2 cellular contexts compared by ENCODE assay signal in the genomic region with DNA sequence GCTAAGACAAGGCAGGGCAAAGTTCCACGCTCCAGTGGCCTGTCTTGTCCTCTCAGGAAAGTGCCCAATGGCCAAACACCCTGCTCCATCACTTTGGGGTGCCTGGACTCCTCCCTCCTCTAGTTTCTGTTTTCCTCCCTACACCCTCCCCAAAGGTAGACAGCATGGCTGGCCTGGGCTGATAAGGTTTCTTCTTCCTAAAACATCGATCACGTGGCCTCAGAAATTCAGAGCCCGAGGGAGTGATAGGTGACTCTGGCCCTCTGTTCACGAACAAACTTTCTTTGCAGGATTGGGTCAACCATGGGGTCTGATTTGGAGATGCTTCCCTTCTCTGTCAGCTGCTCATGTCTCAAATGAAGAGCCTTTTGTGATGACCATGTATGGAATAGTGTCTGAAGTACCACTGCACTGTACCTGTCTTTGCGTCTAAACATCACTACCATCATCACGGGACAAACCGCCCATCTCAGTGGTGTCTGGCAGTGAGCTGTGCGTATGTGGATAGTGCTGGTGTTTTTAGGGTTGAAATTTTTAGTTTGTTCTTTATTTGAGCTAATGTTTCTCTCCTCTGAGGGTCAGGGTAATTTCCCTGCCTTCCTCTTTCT.
TF ChIP-seq lines count a peak whose summit lies in the region.

No MANE protein-coding gene starts in this region.

TF ChIP-seq in K562, 482 proteins besides CTCF, POLR2A, EP300 and RAD21 (continues in another document):
- TF ChIP-seq KLF13 (tag; IDR thresholded peaks at IDR 0.05; ENCODE audit: borderline replicate concordance, low read depth) (no peak), CREM (IDR thresholded peaks at IDR 0.05; ENCODE audit: low read depth) (peak; percentile 62), KHSRP (IDR thresholded peaks at IDR 0.05) (0 out of 2 replicates have a peak, but pooled peaks have one; percentile 45), NR1H2 (CRISPR knock-in tag; IDR thresholded peaks at IDR 0.05) (no peak), PCBP2 (IDR thresholded peaks at IDR 0.05; ENCODE audit: low read depth, low read length, poor library complexity, severe bottlenecking) (no peak), ZNF766 (CRISPR knock-in tag; conservative IDR thresholded peaks at IDR 0.05) (no peak), ZNF699 (CRISPR knock-in tag; IDR thresholded peaks at IDR 0.05; ENCODE audit: insufficient replicate concordance) (no peak), SIN3A (IDR thresholded peaks at IDR 0.05; ENCODE audit: borderline replicate concordance in 2 of 2, control insufficient read depth in 1 of 2, low read depth in 2 of 2, low read length in 2 of 2) (peak in 1 of 2 experiments; percentile 21; a peak in 1 of 4 replicates), LCOR (CRISPR knock-in tag; IDR thresholded peaks at IDR 0.05) (peak; percentile 99), MYBL2 (IDR thresholded peaks at IDR 0.05; ENCODE audit: low read depth) (no peak), MYBL2 (CRISPR knock-in tag; IDR thresholded peaks at IDR 0.05; ENCODE audit: borderline replicate concordance) (no peak), PML (IDR thresholded peaks at IDR 0.05; ENCODE audit: low read length) (peak; percentile 82), ZEB2 (IDR thresholded peaks at IDR 0.05) (peak; percentile 97), THAP7 (CRISPR knock-in tag; IDR thresholded peaks at IDR 0.05) (no peak), LEF1 (IDR thresholded peaks at IDR 0.05) (peak; percentile 90), ZNF277 (CRISPR knock-in tag; IDR thresholded peaks at IDR 0.05; ENCODE audit: borderline replicate concordance) (no peak), BCOR (IDR thresholded peaks at IDR 0.05) (peak; percentile 72)
- TF ChIP-seq, protein P1, sequence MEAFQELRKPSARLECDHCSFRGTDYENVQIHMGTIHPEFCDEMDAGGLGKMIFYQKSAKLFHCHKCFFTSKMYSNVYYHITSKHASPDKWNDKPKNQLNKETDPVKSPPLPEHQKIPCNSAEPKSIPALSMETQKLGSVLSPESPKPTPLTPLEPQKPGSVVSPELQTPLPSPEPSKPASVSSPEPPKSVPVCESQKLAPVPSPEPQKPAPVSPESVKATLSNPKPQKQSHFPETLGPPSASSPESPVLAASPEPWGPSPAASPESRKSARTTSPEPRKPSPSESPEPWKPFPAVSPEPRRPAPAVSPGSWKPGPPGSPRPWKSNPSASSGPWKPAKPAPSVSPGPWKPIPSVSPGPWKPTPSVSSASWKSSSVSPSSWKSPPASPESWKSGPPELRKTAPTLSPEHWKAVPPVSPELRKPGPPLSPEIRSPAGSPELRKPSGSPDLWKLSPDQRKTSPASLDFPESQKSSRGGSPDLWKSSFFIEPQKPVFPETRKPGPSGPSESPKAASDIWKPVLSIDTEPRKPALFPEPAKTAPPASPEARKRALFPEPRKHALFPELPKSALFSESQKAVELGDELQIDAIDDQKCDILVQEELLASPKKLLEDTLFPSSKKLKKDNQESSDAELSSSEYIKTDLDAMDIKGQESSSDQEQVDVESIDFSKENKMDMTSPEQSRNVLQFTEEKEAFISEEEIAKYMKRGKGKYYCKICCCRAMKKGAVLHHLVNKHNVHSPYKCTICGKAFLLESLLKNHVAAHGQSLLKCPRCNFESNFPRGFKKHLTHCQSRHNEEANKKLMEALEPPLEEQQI (IDR thresholded peaks at IDR 0.05), result 0 out of 2 replicates have a peak, but pooled peaks have one; percentile 37
- TF ChIP-seq, protein P2, sequence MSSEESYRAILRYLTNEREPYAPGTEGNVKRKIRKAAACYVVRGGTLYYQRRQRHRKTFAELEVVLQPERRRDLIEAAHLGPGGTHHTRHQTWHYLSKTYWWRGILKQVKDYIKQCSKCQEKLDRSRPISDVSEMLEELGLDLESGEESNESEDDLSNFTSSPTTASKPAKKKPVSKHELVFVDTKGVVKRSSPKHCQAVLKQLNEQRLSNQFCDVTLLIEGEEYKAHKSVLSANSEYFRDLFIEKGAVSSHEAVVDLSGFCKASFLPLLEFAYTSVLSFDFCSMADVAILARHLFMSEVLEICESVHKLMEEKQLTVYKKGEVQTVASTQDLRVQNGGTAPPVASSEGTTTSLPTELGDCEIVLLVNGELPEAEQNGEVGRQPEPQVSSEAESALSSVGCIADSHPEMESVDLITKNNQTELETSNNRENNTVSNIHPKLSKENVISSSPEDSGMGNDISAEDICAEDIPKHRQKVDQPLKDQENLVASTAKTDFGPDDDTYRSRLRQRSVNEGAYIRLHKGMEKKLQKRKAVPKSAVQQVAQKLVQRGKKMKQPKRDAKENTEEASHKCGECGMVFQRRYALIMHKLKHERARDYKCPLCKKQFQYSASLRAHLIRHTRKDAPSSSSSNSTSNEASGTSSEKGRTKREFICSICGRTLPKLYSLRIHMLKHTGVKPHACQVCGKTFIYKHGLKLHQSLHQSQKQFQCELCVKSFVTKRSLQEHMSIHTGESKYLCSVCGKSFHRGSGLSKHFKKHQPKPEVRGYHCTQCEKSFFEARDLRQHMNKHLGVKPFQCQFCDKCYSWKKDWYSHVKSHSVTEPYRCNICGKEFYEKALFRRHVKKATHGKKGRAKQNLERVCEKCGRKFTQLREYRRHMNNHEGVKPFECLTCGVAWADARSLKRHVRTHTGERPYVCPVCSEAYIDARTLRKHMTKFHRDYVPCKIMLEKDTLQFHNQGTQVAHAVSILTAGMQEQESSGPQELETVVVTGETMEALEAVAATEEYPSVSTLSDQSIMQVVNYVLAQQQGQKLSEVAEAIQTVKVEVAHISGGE (CRISPR knock-in tag; IDR thresholded peaks at IDR 0.05), result peak in 1 of 3 experiments; percentile 53; a peak in 1 of 6 replicates

TF ChIP-seq in GM23338, 12 proteins besides CTCF, POLR2A, EP300 and RAD21:
- TF ChIP-seq ETS1 (IDR thresholded peaks at IDR 0.05) (no peak), ZNF331 (CRISPR knock-in tag; IDR thresholded peaks at IDR 0.05; ENCODE audit: low read depth) (no peak), ZNF114 (CRISPR knock-in tag; IDR thresholded peaks at IDR 0.05) (no peak), JUNB (IDR thresholded peaks at IDR 0.05; ENCODE audit: unreplicated experiment) (no peak), CREB1 (CRISPR knock-in tag; IDR thresholded peaks at IDR 0.05; ENCODE audit: low read depth) (no peak), EZH2 (IDR thresholded peaks at IDR 0.05; ENCODE audit: low read depth, unreplicated experiment) (no peak)
